In the genomic region with DNA sequence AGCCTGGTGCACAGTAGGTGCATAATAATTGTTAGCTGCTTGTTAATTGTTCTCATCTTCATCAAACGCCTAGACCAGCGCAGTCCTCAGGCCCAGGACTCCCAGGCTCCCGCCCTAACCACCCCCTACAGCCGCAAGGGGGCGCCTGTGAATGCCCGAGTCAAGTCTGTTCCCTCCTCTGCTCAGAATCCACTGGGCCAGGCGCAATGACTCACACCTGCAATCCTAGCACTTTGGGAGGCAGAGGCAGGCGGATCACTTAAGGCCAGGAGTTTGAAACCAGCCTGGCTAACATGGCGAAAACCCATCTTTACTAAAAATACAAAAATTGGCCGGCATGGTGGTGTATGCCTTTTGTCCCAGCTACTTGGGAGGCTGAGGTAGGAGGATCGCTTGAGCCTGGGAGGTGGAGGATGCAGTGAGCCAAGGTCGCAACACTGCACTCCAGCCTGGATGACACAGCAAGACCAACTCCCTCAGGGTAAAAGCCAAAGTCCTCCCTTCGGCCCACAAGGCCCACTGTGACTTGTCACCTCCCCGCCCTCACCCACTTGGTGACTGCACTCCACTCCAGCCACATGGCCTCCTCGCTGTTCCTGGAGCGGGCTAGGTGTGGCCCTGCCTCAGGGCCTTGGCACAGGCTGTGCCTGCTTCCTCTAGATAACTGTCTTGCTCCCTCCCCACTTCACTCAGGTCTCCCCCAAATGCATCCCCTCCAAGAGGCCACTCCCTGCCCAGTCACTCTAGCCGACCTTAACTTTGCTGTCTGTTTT, we compare ENCODE assay signal across 8 cellular contexts. TPM values are rescaled to one million over a fixed set of nuclear protein-coding genes. Genes with fewer than 3 reads are reported as not detected.
DNase-seq lines count a peak whose midpoint lies in the region; ATAC-seq lines count a peak whose summit lies in the region.

No MANE protein-coding gene starts in this region.

- no peaks in the 10 kb centered on the region for H3K27me3 ChIP-seq in effector memory CD4-positive, alpha-beta T cell (replicated peaks; ENCODE audit: control insufficient read depth, insufficient read depth, low read length, poor library complexity, severe bottlenecking)

- peaks cover 18% of the 10 kb centered on the region for H3K4me1 Mint-ChIP-seq in stimulated activated effector memory CD8-positive, alpha-beta T cell treated with anti-CD3 and anti-CD28 coated beads, Interleukin-12 subunit alpha, Interleukin-12 subunit beta, amount 100 ng/mL, for 72 hours

- DNase-seq in NCI-H2081 (lab: John Stamatoyannopoulos, UW), result peak; percentile 25 to 34
- DNase-seq in NCI-H2081 treated with DMSO at 0.1 percent for 48 hours (lab: John Stamatoyannopoulos, UW), result no peak
- peak; percentile 77 for DNase-seq in NCI-H69 (lab: John Stamatoyannopoulos, UW)
- DNase-seq in activated CD4-positive, alpha-beta T cell treated with anti-CD3 and anti-CD28 coated beads, Interleukin-2, amount 50 U/mL, for 48 hours, result peak; percentile 75 to 78
- DNase-seq in effector memory CD4-positive, alpha-beta T cell, result peak; percentile 24 to 49 (median 32)
- DNase-seq in mucosa of gallbladder (ENCODE audit: low spot score), result peak; percentile 29
- DNase-seq in stimulated activated effector memory CD8-positive, alpha-beta T cell treated with anti-CD3 and anti-CD28 coated beads, Interleukin-12 subunit alpha, Interleukin-12 subunit beta, amount 100 ng/mL, for 72 hours (ENCODE audit: low spot score in 2 of 2), result peak; percentile 51 to 79
- DNase-seq in G401 (ENCODE audit: low spot score), result no peak

- H3K36me3 ChIP-seq in effector memory CD4-positive, alpha-beta T cell (ENCODE audit: control insufficient read depth, insufficient read depth, low read length), result peaks cover 14% of the 10 kb centered on the region

- H3K36me3 Mint-ChIP-seq in stimulated activated effector memory CD8-positive, alpha-beta T cell treated with anti-CD3 and anti-CD28 coated beads, Interleukin-12 subunit alpha, Interleukin-12 subunit beta, amount 100 ng/mL, for 72 hours, result peaks cover 51% of the 10 kb centered on the region

- H3K4me1 ChIP-seq in effector memory CD4-positive, alpha-beta T cell (ENCODE audit: control insufficient read depth, insufficient read depth, low read length, poor library complexity, severe bottlenecking), result no peaks in the 10 kb centered on the region

- no peak overlapping the region for H3K27ac ChIP-seq in effector memory CD4-positive, alpha-beta T cell (ENCODE audit: insufficient read depth, low read length, poor library complexity, severe bottlenecking)

- no peak overlapping the region for H3K27ac Mint-ChIP-seq in stimulated activated effector memory CD8-positive, alpha-beta T cell treated with anti-CD3 and anti-CD28 coated beads, Interleukin-12 subunit alpha, Interleukin-12 subunit beta, amount 100 ng/mL, for 72 hours

- ATAC-seq in stimulated activated effector memory CD8-positive, alpha-beta T cell treated with anti-CD3 and anti-CD28 coated beads, Interleukin-12 subunit alpha, Interleukin-12 subunit beta, amount 100 ng/mL, for 72 hours, result peak; percentile 77

- in situ Hi-C loops in G401 (cut with HindIII; ENCODE audit: low sequenced_read_pairs), result no loop called here

- H3K4me3 Mint-ChIP-seq in stimulated activated effector memory CD8-positive, alpha-beta T cell treated with anti-CD3 and anti-CD28 coated beads, Interleukin-12 subunit alpha, Interleukin-12 subunit beta, amount 100 ng/mL, for 72 hours, result no peak overlapping the region

- no peak overlapping the region for H3K4me3 ChIP-seq in effector memory CD4-positive, alpha-beta T cell (ENCODE audit: insufficient read depth, low read depth, low read length, poor library complexity, severe bottlenecking)

- no peaks in the 10 kb centered on the region for H3K9me3 ChIP-seq in effector memory CD4-positive, alpha-beta T cell (ENCODE audit: control insufficient read depth, low read length)

- no peaks in the 10 kb centered on the region for H3K9me3 Mint-ChIP-seq in stimulated activated effector memory CD8-positive, alpha-beta T cell treated with anti-CD3 and anti-CD28 coated beads, Interleukin-12 subunit alpha, Interleukin-12 subunit beta, amount 100 ng/mL, for 72 hours

RNA-seq across cellular contexts. Expression of a gene that starts 9.1 kb away (rescaled TPM):
- 13.8 TPM for total RNA-seq in mucosa of gallbladder
- 10.2 and 21.8 TPM in 2 replicates for total RNA-seq in G401 (2014; rRNA removed; shearing (Covaris generic))

RNA-seq across cellular contexts. Expression of a gene that starts 15.7 kb away (rescaled TPM):
- total RNA-seq in mucosa of gallbladder, result 0.20 TPM
- 0.43 and 2.4 TPM in 2 replicates for total RNA-seq in G401 (2014; rRNA removed; shearing (Covaris generic))

RNA-seq across cellular contexts. Expression of a gene that starts 32.4 kb away (rescaled TPM):
- 52.9 TPM for total RNA-seq in mucosa of gallbladder
- total RNA-seq in G401 (2014; rRNA removed; shearing (Covaris generic)), result 104 and 109 TPM in 2 replicates

RNA-seq across cellular contexts. Expression of a gene that starts 42.1 kb away (rescaled TPM):
- 1,051 TPM for total RNA-seq in mucosa of gallbladder
- total RNA-seq in G401 (2014; rRNA removed; shearing (Covaris generic)), result 28.0 and 34.3 TPM in 2 replicates

Comparison
In these comparisons a context has a peak if more than half of its experiments do, and no peak if none do; other contexts are left out.
1. DNase-seq: peak in NCI-H2081 (2 of 2), NCI-H69 (single experiment), activated CD4-positive, alpha-beta T cell treated with anti-CD3 and anti-CD28 coated beads, Interleukin-2, amount 50 U/mL, for 48 hours (2 of 2), effector memory CD4-positive, alpha-beta T cell (3 of 3), mucosa of gallbladder (single experiment) and stimulated activated effector memory CD8-positive, alpha-beta T cell treated with anti-CD3 and anti-CD28 coated beads, Interleukin-12 subunit alpha, Interleukin-12 subunit beta, amount 100 ng/mL, for 72 hours (2 of 2); none in NCI-H2081 treated with DMSO at 0.1 percent for 48 hours (single experiment) and G401 (single experiment).